Comparison of ENCODE assay signal across 25 cellular contexts in genomic region chr3:35044185-35044584, GRCh38.
DNase-seq lines count a peak whose midpoint lies in the region; ATAC-seq, FAIRE-seq and TF ChIP-seq lines count a peak whose summit lies in the region.
"Had no signal": no experiment of that assay in that cellular context is flagged by ENCODE, and none has a peak within 500 bp of the region (broad histone marks: within the 10 kb centered on the region; RNA-seq: fewer than 3 reads in every experiment).

No MANE protein-coding gene starts in this region.

- H3K27ac Mint-ChIP-seq in stimulated activated naive CD8-positive, alpha-beta T cell treated with anti-CD3 and anti-CD28 coated beads, Interleukin-15, amount 100 ng/mL, for 72 hours, result no peak overlapping the region
- H3K27ac Mint-ChIP-seq in nephron progenitor cell (peak overlapping the region; percentile 64), endodermal cell (no peak overlapping the region)
- H3K27ac Mint-ChIP-seq: CD14-positive monocyte; CD4-positive, alpha-beta T cell; GM23338; H9; HFFc6 had no signal

- no peak for DNase-seq in stimulated activated naive CD8-positive, alpha-beta T cell treated with anti-CD3 and anti-CD28 coated beads, Interleukin-15, amount 100 ng/mL, for 72 hours
- DNase-seq in stimulated activated naive CD8-positive, alpha-beta T cell treated with anti-CD3 and anti-CD28 coated beads, Interleukin-15, Interleukin-2, amounts not matched to agents 100 U/mL and 50 U/mL, for 24 hours, result no peak
- no peak for DNase-seq in nephron progenitor cell
- DNase-seq in small intestine, result peak; percentile 4
- no peak for DNase-seq in Kasumi-1 (lab: John Stamatoyannopoulos, UW)
- DNase-seq in nucleus accumbens (lab: John Stamatoyannopoulos, UW), result no peak
- no peak for DNase-seq in endodermal cell
- DNase-seq in HEK293T (ENCODE audit: extremely low spot score), result no peak
- DNase-seq: AML-193; BE2C; CD4-positive, alpha-beta T cell; CD8-positive, alpha-beta memory T cell; DMS 273 treated with DMSO at 0.1 percent for 48 hours; DMS79; H9; HFFc6 had no signal

- peak; percentile 18 for ATAC-seq in stimulated activated naive CD8-positive, alpha-beta T cell treated with anti-CD3 and anti-CD28 coated beads, Interleukin-15, amount 100 ng/mL, for 72 hours
- ATAC-seq in stimulated activated naive CD8-positive, alpha-beta T cell treated with anti-CD3 and anti-CD28 coated beads, Interleukin-15, Interleukin-2, amounts not matched to agents 100 U/mL and 50 U/mL, for 24 hours, result no peak
- ATAC-seq: GM23338, HCT116 had no signal

- H3K27ac ChIP-seq in small intestine (ENCODE audit: low read depth in 1 of 2, low read length in 1 of 2) (no peak overlapping the region), endodermal cell (ENCODE audit: low read depth, low read length) (no peak overlapping the region)
- H3K27ac ChIP-seq: 22Rv1; BLaER1 treated with 17β-estradiol and CSF1 and Interleukin-3, amounts not matched to agents 10 nM and 100 nM had no signal

- H3K4me3 Mint-ChIP-seq in stimulated activated naive CD8-positive, alpha-beta T cell treated with anti-CD3 and anti-CD28 coated beads, Interleukin-15, amount 100 ng/mL, for 72 hours, result no peak overlapping the region
- H3K4me3 Mint-ChIP-seq in nephron progenitor cell (no peak overlapping the region), endodermal cell (no peak overlapping the region)
- H3K4me3 Mint-ChIP-seq: CD14-positive monocyte; CD4-positive, alpha-beta T cell; CD8-positive, alpha-beta memory T cell; GM23338; H9; HFFc6 had no signal

- no peak overlapping the region for H3K4me3 ChIP-seq in small intestine (ENCODE audit: low read depth in 1 of 2, low read length in 2 of 2)
- H3K4me3 ChIP-seq in endodermal cell (ENCODE audit: low read length), result no peak overlapping the region
- H3K4me3 ChIP-seq: BLaER1 treated with 17β-estradiol and CSF1 and Interleukin-3, amounts not matched to agents 10 nM and 100 nM; GM23338 had no signal

- H3K36me3 ChIP-seq in small intestine (ENCODE audit: control insufficient read depth in 2 of 2, insufficient read depth in 2 of 2, low read length in 2 of 2), result no peaks in the 10 kb centered on the region
- H3K36me3 ChIP-seq in endodermal cell (ENCODE audit: control insufficient read depth, insufficient read depth, low read length), result no peaks in the 10 kb centered on the region
- H3K36me3 ChIP-seq: BE2C; BLaER1 treated with 17β-estradiol and CSF1 and Interleukin-3, amounts not matched to agents 10 nM and 100 nM had no signal

- no peaks in the 10 kb centered on the region for H3K4me1 Mint-ChIP-seq in stimulated activated naive CD8-positive, alpha-beta T cell treated with anti-CD3 and anti-CD28 coated beads, Interleukin-15, amount 100 ng/mL, for 72 hours
- peaks cover 20% of the 10 kb centered on the region for H3K4me1 Mint-ChIP-seq in nephron progenitor cell
- peaks cover 2% of the 10 kb centered on the region for H3K4me1 Mint-ChIP-seq in endodermal cell
- H3K4me1 Mint-ChIP-seq: CD14-positive monocyte; CD8-positive, alpha-beta memory T cell; GM23338; H9 had no signal

- H3K27me3 ChIP-seq in small intestine (ENCODE audit: control insufficient read depth in 2 of 2, insufficient read depth in 2 of 2, low read length in 2 of 2) (no peaks in the 10 kb centered on the region), endodermal cell (ENCODE audit: control insufficient read depth, insufficient read depth, low read length, poor library complexity, severe bottlenecking) (no peaks in the 10 kb centered on the region)
- H3K27me3 ChIP-seq: BE2C; BLaER1 treated with 17β-estradiol and CSF1 and Interleukin-3, amounts not matched to agents 10 nM and 100 nM had no signal

- no peak for TF ChIP-seq CTCF in nephron progenitor cell (IDR thresholded peaks at IDR 0.05)
- no peak for TF ChIP-seq CTCF in endodermal cell (conservative IDR thresholded peaks at IDR 0.05)

- POLR2A ChIA-PET in HEK293T (lab: Yijun Ruan, JAX), result no interaction called here

- no peak overlapping the region for H3K9ac ChIP-seq in endodermal cell (ENCODE audit: extremely low read depth, low read length, poor library complexity, severe bottlenecking)
- H3K9ac ChIP-seq: BLaER1 treated with 17β-estradiol and CSF1 and Interleukin-3, amounts not matched to agents 10 nM and 100 nM had no signal

- no peaks in the 10 kb centered on the region for H3K4me1 ChIP-seq in small intestine (ENCODE audit: control insufficient read depth in 2 of 2, insufficient read depth in 1 of 2, low read depth in 1 of 2, low read length in 1 of 2)
- H3K4me1 ChIP-seq in endodermal cell (ENCODE audit: control insufficient read depth, insufficient read depth, low read length), result no peaks in the 10 kb centered on the region
- H3K4me1 ChIP-seq: BE2C; BLaER1 treated with 17β-estradiol and CSF1 and Interleukin-3, amounts not matched to agents 10 nM and 100 nM had no signal

- CTCF ChIA-PET in HEK293T (lab: Yijun Ruan, JAX), result interaction anchor here (0.6 kb wide), 1 partner anchor 74 kb away, joined by 3 read pairs; no protein-coding TSS in a partner anchor

- H3K36me3 Mint-ChIP-seq in nephron progenitor cell (ENCODE audit: low read depth), result no peaks in the 10 kb centered on the region
- no peaks in the 10 kb centered on the region for H3K36me3 Mint-ChIP-seq in endodermal cell (ENCODE audit: low read depth)
- H3K36me3 Mint-ChIP-seq: CD14-positive monocyte; CD8-positive, alpha-beta memory T cell had no signal

- 78 to 100% (median 90%) methylated on average over 1 of the region's 1 CpG for whole genome bisulfite sequencing in small intestine, 3 donors
- WGBS in endodermal cell (ENCODE audit: insufficient coverage in 1 of 2, insufficient read length in 1 of 2), 2 experiments, result 91% methylated on average over 1 of the region's 1 CpG; no CpG with 5 or more reads in 1 of the 2 experiments

- H3K9me3 ChIP-seq in small intestine (ENCODE audit: control insufficient read depth, low read depth) (no peaks in the 10 kb centered on the region), endodermal cell (ENCODE audit: control insufficient read depth, low read length) (no peaks in the 10 kb centered on the region)
- H3K9me3 ChIP-seq: BE2C; BLaER1 treated with 17β-estradiol and CSF1 and Interleukin-3, amounts not matched to agents 10 nM and 100 nM had no signal

- H3K9me3 Mint-ChIP-seq in stimulated activated naive CD8-positive, alpha-beta T cell treated with anti-CD3 and anti-CD28 coated beads, Interleukin-15, amount 100 ng/mL, for 72 hours, result no peaks in the 10 kb centered on the region
- no peaks in the 10 kb centered on the region for H3K9me3 Mint-ChIP-seq in nephron progenitor cell
- H3K9me3 Mint-ChIP-seq in endodermal cell, result no peaks in the 10 kb centered on the region
- H3K9me3 Mint-ChIP-seq: CD4-positive, alpha-beta T cell; GM23338; H9 had no signal

- no peaks in the 10 kb centered on the region for H3K27me3 Mint-ChIP-seq in stimulated activated naive CD8-positive, alpha-beta T cell treated with anti-CD3 and anti-CD28 coated beads, Interleukin-15, amount 100 ng/mL, for 72 hours
- H3K27me3 Mint-ChIP-seq in nephron progenitor cell (ENCODE audit: low read depth, poor library complexity) (no peaks in the 10 kb centered on the region), endodermal cell (ENCODE audit: insufficient read depth) (no peaks in the 10 kb centered on the region)
- H3K27me3 Mint-ChIP-seq: CD4-positive, alpha-beta T cell; CD8-positive, alpha-beta memory T cell had no signal

- no peak for FAIRE-seq in small intestine (lab: Jason Lieb, UNC)
- FAIRE-seq: A204.1, D721Med, G401.6, GM12892 had no signal

TF ChIP-seq in HEK293T, 16 proteins besides CTCF, POLR2A, EP300 and RAD21:
- TF ChIP-seq SUZ12 (IDR thresholded peaks at IDR 0.05) (no peak), CTBP1 (IDR thresholded peaks at IDR 0.05; ENCODE audit: borderline replicate concordance) (no peak), NFRKB (IDR thresholded peaks at IDR 0.05) (no peak), TARDBP (IDR thresholded peaks at IDR 0.05) (no peak), ZNF384 (IDR thresholded peaks at IDR 0.05) (no peak), FOXK2 (IDR thresholded peaks at IDR 0.05) (no peak)
